12 cellular contexts compared by ENCODE assay signal in the genomic region with DNA sequence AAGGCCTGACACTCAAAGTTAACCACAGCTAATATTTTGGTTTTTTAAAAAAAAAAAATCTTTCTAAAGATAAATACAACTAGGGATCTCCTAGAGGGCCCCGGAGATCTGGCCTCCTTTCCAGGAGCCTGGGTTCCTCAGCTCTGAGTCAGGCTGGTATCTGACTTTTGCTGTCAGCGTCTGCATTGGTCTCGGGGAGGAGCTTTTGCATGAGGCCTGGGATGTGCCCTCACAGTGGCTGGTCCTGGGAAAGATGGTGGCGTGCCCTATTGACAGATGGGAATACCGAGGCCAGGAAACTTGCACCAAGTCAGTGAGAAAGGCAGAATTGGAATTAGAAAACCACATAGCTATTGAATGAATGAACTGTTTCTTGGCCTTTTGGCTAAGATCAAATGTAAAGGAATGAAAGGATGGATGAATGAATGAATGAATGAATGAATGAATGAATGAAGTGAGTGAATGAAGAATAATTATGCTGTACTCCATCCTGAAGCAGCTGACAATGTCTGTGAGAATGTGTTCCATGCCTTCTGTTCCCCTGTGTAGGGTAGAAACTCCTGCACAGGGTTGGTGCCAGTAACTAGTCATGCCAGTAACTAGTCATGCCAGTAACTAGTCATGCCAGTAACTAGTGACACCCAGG.
DNase-seq lines count a peak whose midpoint lies in the region; TF ChIP-seq lines count a peak whose summit lies in the region.
"Had no signal": no experiment of that assay in that cellular context is flagged by ENCODE, and none has a peak within 500 bp of the region (broad histone marks: within the 10 kb centered on the region; RNA-seq: fewer than 3 reads in every experiment).

No MANE protein-coding gene starts in this region.

- no peaks in the 10 kb centered on the region for H3F3A ChIP-seq in smooth muscle cell (ENCODE audit: low read depth)

- H3K4me3 ChIP-seq in adipocyte (ENCODE audit: low read length) (no peak overlapping the region), fibroblast of mammary gland (ENCODE audit: control insufficient read depth, low read depth, low read length) (no peak overlapping the region), smooth muscle cell (no peak overlapping the region)
- H3K4me3 ChIP-seq: BLaER1 had no signal

- in situ Hi-C loops in GM13977 (cut with MboI; ENCODE audit: low pct_unique_long_range_greater_than_20kb, low sequenced_read_pairs, unreplicated experiment) = no loop called here

- H3K27me3 ChIP-seq in adipocyte (replicated peaks; ENCODE audit: control insufficient read depth, insufficient read depth, low read length) = no peaks in the 10 kb centered on the region
- no peaks in the 10 kb centered on the region for H3K27me3 ChIP-seq in smooth muscle cell (ENCODE audit: low read depth)
- H3K27me3 ChIP-seq: BLaER1 had no signal

- H3K27ac ChIP-seq in smooth muscle cell (ENCODE audit: low read depth) = peak overlapping the region; percentile 65
- H3K27ac ChIP-seq: BLaER1 had no signal

- DNase-seq in EL (peak; percentile 51), adipocyte (ENCODE audit: low read depth) (peak; percentile 38), fibroblast of mammary gland (ENCODE audit: low read depth) (peak; percentile 6), smooth muscle cell (lab: John Stamatoyannopoulos, UW; ENCODE audit: unreplicated experiment) (no peak), mucosa of gallbladder (ENCODE audit: low spot score) (no peak), NCI-H2171 treated with DMSO at 0.1 percent for 48 hours (lab: John Stamatoyannopoulos, UW) (no peak), GM13977 (ENCODE audit: low spot score) (no peak)
- DNase-seq: MV-4-11, NCI-H1436, NCI-H2029 treated with DMSO at 0.1 percent for 48 hours, NCI-H345 had no signal

- H3K9ac ChIP-seq in adipocyte (ENCODE audit: low read length) = no peak overlapping the region
- H3K9ac ChIP-seq in smooth muscle cell (ENCODE audit: low read depth) = no peak overlapping the region
- H3K9ac ChIP-seq: BLaER1 had no signal

- no peaks in the 10 kb centered on the region for H3K79me2 ChIP-seq in smooth muscle cell (ENCODE audit: low read depth)

- H3K36me3 ChIP-seq in adipocyte (ENCODE audit: control insufficient read depth, insufficient read depth, low read length, severe bottlenecking) (no peaks in the 10 kb centered on the region), smooth muscle cell (ENCODE audit: low read depth) (no peaks in the 10 kb centered on the region)
- H3K36me3 ChIP-seq: BLaER1 had no signal

- TF ChIP-seq CTCF in fibroblast of mammary gland (conservative IDR thresholded peaks at IDR 0.05; ENCODE audit: control insufficient read depth, insufficient read depth, low read depth, low read length) = no peak
- TF ChIP-seq CTCF in smooth muscle cell (IDR thresholded peaks at IDR 0.05; ENCODE audit: borderline replicate concordance, insufficient read depth, poor library complexity, severe bottlenecking) = no peak
- TF ChIP-seq CTCF in GM13977 (IDR thresholded peaks at IDR 0.05; ENCODE audit: extremely low read depth, insufficient read depth, missing control alignments) = no peak

- no peak overlapping the region for H2AFZ ChIP-seq in smooth muscle cell (ENCODE audit: low read depth)

- no peak overlapping the region for H3K4me2 ChIP-seq in smooth muscle cell
- H3K4me2 ChIP-seq: BLaER1 had no signal

- 52% methylated on average over 5 of the region's 5 CpGs for WGBS in smooth muscle cell (ENCODE audit: low lambda C conversion rate)

- H3K9me3 ChIP-seq in adipocyte (ENCODE audit: control insufficient read depth, low read length) (no peaks in the 10 kb centered on the region), smooth muscle cell (replicated peaks; ENCODE audit: low read depth) (no peaks in the 10 kb centered on the region)
- H3K9me3 ChIP-seq: BLaER1 had no signal

- no peaks in the 10 kb centered on the region for H4K20me1 ChIP-seq in smooth muscle cell (ENCODE audit: low read depth)
- H4K20me1 ChIP-seq: BLaER1 had no signal

- H3K4me1 ChIP-seq in adipocyte (ENCODE audit: control insufficient read depth, insufficient read depth, low read length) (no peaks in the 10 kb centered on the region), smooth muscle cell (ENCODE audit: low read depth) (no peaks in the 10 kb centered on the region)
- H3K4me1 ChIP-seq: BLaER1 had no signal

Comparison
In these comparisons a context has a peak if more than half of its experiments do, and no peak if none do; other contexts are left out.
1. DNase-seq: peak in EL (single experiment), adipocyte (single experiment) and fibroblast of mammary gland (single experiment); none in smooth muscle cell (single experiment), mucosa of gallbladder (single experiment), NCI-H2171 treated with DMSO at 0.1 percent for 48 hours (single experiment) and GM13977 (single experiment).